ENCODE assay signal across 29 cellular contexts in the genomic region with DNA sequence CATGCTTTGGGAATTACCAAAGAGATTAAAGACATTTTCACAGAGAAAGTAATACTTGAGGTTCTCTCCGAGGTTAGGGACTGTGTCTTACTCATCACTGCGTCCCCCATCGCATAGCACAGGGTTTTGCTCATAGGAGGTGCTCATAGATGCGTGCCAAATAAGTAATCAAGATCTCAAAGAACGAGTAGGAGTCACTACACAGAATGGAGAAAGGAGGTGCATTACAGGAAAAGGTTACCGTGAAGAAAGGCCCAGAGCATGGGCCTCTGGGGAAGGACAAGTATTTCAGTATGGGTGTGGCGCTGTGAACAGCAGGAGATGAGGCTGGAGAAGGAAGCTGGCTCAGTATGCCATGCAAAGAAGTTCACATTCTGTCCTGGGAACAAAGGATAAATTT.
DNase-seq lines count a peak whose midpoint lies in the region; ATAC-seq, FAIRE-seq and TF ChIP-seq lines count a peak whose summit lies in the region.
"Had no signal": no experiment of that assay in that cellular context is flagged by ENCODE, and none has a peak within 500 bp of the region (broad histone marks: within the 10 kb centered on the region; RNA-seq: fewer than 3 reads in every experiment).

No MANE protein-coding gene starts in this region.

- no peak overlapping the region for H3K4me3 Mint-ChIP-seq in naive thymus-derived CD8-positive, alpha-beta T cell
- H3K4me3 Mint-ChIP-seq: activated CD4-positive, alpha-beta memory T cell treated with anti-CD3 and anti-CD28 coated beads, Interleukin-2, amount 10 ng/mL, durations not matched to agents 7 days and 5 days; central memory CD8-positive, alpha-beta T cell; stimulated activated effector memory CD8-positive, alpha-beta T cell treated with anti-CD3 and anti-CD28 coated beads, Interleukin-12 subunit alpha, Interleukin-12 subunit beta, amount 100 ng/mL, for 72 hours; T-helper 2 cell treated with Interferon-gamma antibody and Interleukin-4, amounts not matched to agents 5 μg/mL and 100 μg/mL, for 36 hours had no signal

- TF ChIP-seq CTCF in keratinocyte (optimal IDR thresholded peaks at IDR 0.05 in 1 of 3, IDR thresholded peaks at IDR 0.05 in 1 of 3, conservative IDR thresholded peaks at IDR 0.05 in 1 of 3; ENCODE audit: extremely low read depth in 1 of 3, insufficient read depth in 2 of 3, low read length in 3 of 3) (no peak), tibial nerve (IDR thresholded peaks at IDR 0.05) (no peak)

- no peaks in the 10 kb centered on the region for H3K79me2 ChIP-seq in keratinocyte (ENCODE audit: control insufficient read depth, insufficient read depth, low read length)

- DNase-seq in AG08395 (ENCODE audit: low spot score) (peak; percentile 74), HS-27A (ENCODE audit: low read depth) (peak; percentile 74), ecto neural progenitor cell (ENCODE audit: low spot score) (peak; percentile 16), keratinocyte (ENCODE audit: low read depth, low spot score) (no peak), 8988T (no peak), tibial nerve (ENCODE audit: low spot score in 2 of 2) (no peak)
- no peak for DNase-seq in naive thymus-derived CD8-positive, alpha-beta T cell
- DNase-seq: activated CD4-positive, alpha-beta memory T cell treated with anti-CD3 and anti-CD28 coated beads, Interleukin-2, amount 10 ng/mL, durations not matched to agents 7 days and 5 days; activated T-cell treated with anti-CD3 and anti-CD28 coated beads for 4 hours; amniotic stem cell; lower lobe of right lung; MV-4-11; NCI-H2081; NCI-H446 treated with DMSO at 0.1 percent for 48 hours; NK-92 treated with Interleukin-12 subunit alpha and Interleukin-12 subunit beta, amount 100 ng/mL, for 24 hours; Peyer's patch; SK-N-SH had no signal

- H3K36me3 Mint-ChIP-seq in naive thymus-derived CD8-positive, alpha-beta T cell: no peaks in the 10 kb centered on the region
- H3K36me3 Mint-ChIP-seq: stimulated activated effector memory CD8-positive, alpha-beta T cell treated with anti-CD3 and anti-CD28 coated beads, Interleukin-12 subunit alpha, Interleukin-12 subunit beta, amount 100 ng/mL, for 72 hours had no signal

- WGBS in tibial nerve, 2 donors: 73 to 78% methylated on average over 7 of the region's 7 CpGs

- no peak for ATAC-seq in naive thymus-derived CD8-positive, alpha-beta T cell
- no peak for ATAC-seq in HG02642 (IDR thresholded peaks at IDR 0.05; ENCODE audit: poor library complexity, unreplicated experiment)
- ATAC-seq: A549; sciatic nerve; stimulated activated effector memory CD8-positive, alpha-beta T cell treated with anti-CD3 and anti-CD28 coated beads, Interleukin-12 subunit alpha, Interleukin-12 subunit beta, amount 100 ng/mL, for 72 hours had no signal

- H3K9ac ChIP-seq in keratinocyte (ENCODE audit: control insufficient read depth, extremely low read depth, insufficient read depth, low read length): peak overlapping the region; percentile 81
- H3K9ac ChIP-seq: SK-N-SH had no signal

- dilution Hi-C loops in keratinocyte (cut with MboI; ENCODE audit: extremely low pct_ligation_motif_present, low sequenced_read_pairs): no loop called here

- POLR2A ChIA-PET in naive thymus-derived CD8-positive, alpha-beta T cell (lab: Charles Lee): no interaction called here

- H3K4me1 ChIP-seq in keratinocyte (ENCODE audit: control insufficient read depth, extremely low read depth, insufficient read depth, low read length) (peaks cover 48% of the 10 kb centered on the region), tibial nerve (no peaks in the 10 kb centered on the region)
- H3K4me1 ChIP-seq: lower lobe of right lung, Peyer's patch had no signal

- peaks cover 0 to 6% (median 0%) of the 10 kb centered on the region in 9 donors for H3K9me3 Mint-ChIP-seq in naive thymus-derived CD8-positive, alpha-beta T cell
- H3K9me3 Mint-ChIP-seq: activated CD4-positive, alpha-beta memory T cell treated with anti-CD3 and anti-CD28 coated beads, Interleukin-2, amount 10 ng/mL, durations not matched to agents 7 days and 5 days; central memory CD8-positive, alpha-beta T cell; T-helper 2 cell treated with Interferon-gamma antibody and Interleukin-4, amounts not matched to agents 5 μg/mL and 100 μg/mL, for 36 hours had no signal

- no peaks in the 10 kb centered on the region for H3K4me1 Mint-ChIP-seq in naive thymus-derived CD8-positive, alpha-beta T cell
- H3K4me1 Mint-ChIP-seq: activated CD4-positive, alpha-beta memory T cell treated with anti-CD3 and anti-CD28 coated beads, Interleukin-2, amount 10 ng/mL, durations not matched to agents 7 days and 5 days; central memory CD8-positive, alpha-beta T cell; stimulated activated effector memory CD8-positive, alpha-beta T cell treated with anti-CD3 and anti-CD28 coated beads, Interleukin-12 subunit alpha, Interleukin-12 subunit beta, amount 100 ng/mL, for 72 hours had no signal

- H3K27me3 ChIP-seq in keratinocyte (ENCODE audit: control insufficient read depth, extremely low read depth, insufficient read depth, low read length) (no peaks in the 10 kb centered on the region), tibial nerve (no peaks in the 10 kb centered on the region)
- H3K27me3 ChIP-seq: neutrophil, Peyer's patch had no signal

- no peak overlapping the region for H3K27ac Mint-ChIP-seq in naive thymus-derived CD8-positive, alpha-beta T cell
- H3K27ac Mint-ChIP-seq: activated CD4-positive, alpha-beta memory T cell treated with anti-CD3 and anti-CD28 coated beads, Interleukin-2, amount 10 ng/mL, durations not matched to agents 7 days and 5 days; stimulated activated effector memory CD8-positive, alpha-beta T cell treated with anti-CD3 and anti-CD28 coated beads, Interleukin-12 subunit alpha, Interleukin-12 subunit beta, amount 100 ng/mL, for 72 hours; T-helper 2 cell treated with Interferon-gamma antibody and Interleukin-4, amounts not matched to agents 5 μg/mL and 100 μg/mL, for 36 hours had no signal

- no peaks in the 10 kb centered on the region for H3K9me1 ChIP-seq in keratinocyte (ENCODE audit: control insufficient read depth, extremely low read depth, insufficient read depth, low read length)

- H3K4me3 ChIP-seq in keratinocyte (ENCODE audit: control insufficient read depth in 2 of 3, extremely low read depth in 1 of 3, insufficient read depth in 2 of 3, low read depth in 1 of 3, low read length in 3 of 3): no peak overlapping the region
- H3K4me3 ChIP-seq in tibial nerve: no peak overlapping the region
- H3K4me3 ChIP-seq: A549, lower lobe of right lung, Peyer's patch had no signal

- H3K27ac ChIP-seq in keratinocyte (ENCODE audit: control insufficient read depth, insufficient read depth, low read length) (peak overlapping the region; percentile 93), tibial nerve (no peak overlapping the region)
- H3K27ac ChIP-seq: A549, C4-2B, HL-60, lower lobe of right lung, neutrophil, Peyer's patch had no signal

- H2AFZ ChIP-seq in keratinocyte (ENCODE audit: control insufficient read depth, low read length): peak overlapping the region; percentile 59

- no peak for TF ChIP-seq POLR2A in tibial nerve (IDR thresholded peaks at IDR 0.05)

- FAIRE-seq in keratinocyte (lab: Jason Lieb, UNC): peak; percentile 93
- FAIRE-seq: A549, D721Med, GM12891, islet of Langerhans had no signal

- no peaks in the 10 kb centered on the region for H4K20me1 ChIP-seq in keratinocyte (ENCODE audit: control insufficient read depth, extremely low read depth, insufficient read depth, low read length)

- H3K4me2 ChIP-seq in keratinocyte (ENCODE audit: control insufficient read depth, extremely low read depth, insufficient read depth, low read depth, low read length): peak overlapping the region; percentile 87
- H3K4me2 ChIP-seq: A549, SK-N-SH had no signal

- no peaks in the 10 kb centered on the region for H3K36me3 ChIP-seq in keratinocyte (ENCODE audit: control insufficient read depth in 2 of 2, extremely low read depth in 1 of 2, insufficient read depth in 2 of 2, low read length in 2 of 2)
- H3K36me3 ChIP-seq in tibial nerve: no peaks in the 10 kb centered on the region
- H3K36me3 ChIP-seq: lower lobe of right lung, neutrophil, Peyer's patch had no signal

- no peak for TF ChIP-seq EP300 in tibial nerve (IDR thresholded peaks at IDR 0.05)

- no peaks in the 10 kb centered on the region for H3K9me3 ChIP-seq in keratinocyte (ENCODE audit: control insufficient read depth, low read depth, low read length)
- no peaks in the 10 kb centered on the region for H3K9me3 ChIP-seq in tibial nerve
- H3K9me3 ChIP-seq: A549, lower lobe of right lung, neutrophil, Peyer's patch, SK-N-SH had no signal

- no peaks in the 10 kb centered on the region for H3K27me3 Mint-ChIP-seq in naive thymus-derived CD8-positive, alpha-beta T cell
- H3K27me3 Mint-ChIP-seq: activated CD4-positive, alpha-beta memory T cell treated with anti-CD3 and anti-CD28 coated beads, Interleukin-2, amount 10 ng/mL, durations not matched to agents 7 days and 5 days; central memory CD8-positive, alpha-beta T cell had no signal

Comparison
In these comparisons a context has a peak if more than half of its experiments do, and no peak if none do; other contexts are left out.
1. DNase-seq: peak in AG08395 (single experiment), HS-27A (single experiment) and ecto neural progenitor cell (single experiment); none in keratinocyte (single experiment), naive thymus-derived CD8-positive, alpha-beta T cell (0 of 10), 8988T (single experiment) and tibial nerve (0 of 2).